Comparison of ENCODE assay signal across 22 cellular contexts in genomic region chr1:210989949-210990348, GRCh38.
"Had no signal": no experiment of that assay in that cellular context is flagged by ENCODE, and none has a peak within 500 bp of the region (broad histone marks: within the 10 kb centered on the region; RNA-seq: fewer than 3 reads in every experiment).

No MANE protein-coding gene starts in this region.

- DNase-seq: effector memory CD4-positive, alpha-beta T cell; left ventricle myocardium inferior; lower lobe of right lung; natural killer cell; nucleus accumbens; pancreas; right cardiac atrium; small intestine; stimulated activated CD4-positive, alpha-beta T cell treated with anti-CD3 and anti-CD28 coated beads, Interleukin-12 subunit alpha, Interleukin-12 subunit beta, amount 100 ng/mL, for 4 hours; stimulated activated naive CD4-positive, alpha-beta T cell treated with Interleukin-2 at 50 U/mL for 16 hours; thyroid gland; upper lobe of left lung; uterus had no signal

- H3K27ac ChIP-seq: left ventricle myocardium inferior, lower lobe of right lung, neural progenitor cell, pancreas, suprapubic skin, thyroid gland, upper lobe of left lung, uterus had no signal

- H3K36me3 Mint-ChIP-seq: memory B cell, mesothelial cell of epicardium, natural killer cell had no signal

- H3K4me1 ChIP-seq: left ventricle myocardium inferior, lower lobe of right lung, neural progenitor cell, pancreas, suprapubic skin, thyroid gland, upper lobe of left lung, uterus had no signal

- H3K4me3 Mint-ChIP-seq: memory B cell, mesothelial cell of epicardium, natural killer cell, neural progenitor cell had no signal

- H3K27ac Mint-ChIP-seq: memory B cell, mesothelial cell of epicardium, natural killer cell, neural progenitor cell, progenitor cell of endocrine pancreas had no signal

- H3K27me3 Mint-ChIP-seq: progenitor cell of endocrine pancreas had no signal

- H3K36me3 ChIP-seq: left ventricle myocardium inferior, lower lobe of right lung, neural progenitor cell, pancreas, suprapubic skin, thyroid gland, upper lobe of left lung, uterus had no signal

- H3K4me3 ChIP-seq: left ventricle myocardium inferior, lower lobe of right lung, neural progenitor cell, pancreas, suprapubic skin, thyroid gland, upper lobe of left lung, uterus had no signal

- ATAC-seq: esophagus mucosa, lower lobe of right lung, natural killer cell, pancreas, right cardiac atrium had no signal

- FAIRE-seq: endometrium, frontal cortex, keratinocyte, pancreas, small intestine had no signal

- H3K27me3 ChIP-seq: neural progenitor cell, pancreas, suprapubic skin, thyroid gland, upper lobe of left lung, uterus had no signal

- H3K9me3 ChIP-seq: left ventricle myocardium inferior, lower lobe of right lung, pancreas, suprapubic skin, thyroid gland, upper lobe of left lung, uterus had no signal

- H3K4me1 Mint-ChIP-seq: memory B cell, mesothelial cell of epicardium, natural killer cell, neural progenitor cell had no signal

- H3K9me3 Mint-ChIP-seq: memory B cell had no signal
